Comparison of ENCODE assay signal across 9 cellular contexts in genomic region chr7:100583132-100584045, GRCh38. TPM values are rescaled to one million over a fixed set of nuclear protein-coding genes. Genes with fewer than 3 reads are reported as not detected.
DNase-seq lines count a peak whose midpoint lies in the region; ATAC-seq and TF ChIP-seq lines count a peak whose summit lies in the region.
"Had no signal": no experiment of that assay in that cellular context is flagged by ENCODE, and none has a peak within 500 bp of the region (broad histone marks: within the 10 kb centered on the region; RNA-seq: fewer than 3 reads in every experiment).

No MANE protein-coding gene starts in this region.

- 0 out of 2 replicates have a peak, but pooled peaks cover 2% of the 10 kb centered on the region for H4K20me1 ChIP-seq in OCI-LY3 (ENCODE audit: insufficient read depth, low read length)

- H3K4me2 ChIP-seq in OCI-LY3 (ENCODE audit: low read length), result peak overlapping the region; percentile 96

- H3K4me1 ChIP-seq in OCI-LY3 (ENCODE audit: low read length), result peaks cover 24% of the 10 kb centered on the region

- ATAC-seq in GM18867 (IDR thresholded peaks at IDR 0.05; ENCODE audit: unreplicated experiment) (no peak), HG02623 (IDR thresholded peaks at IDR 0.05; ENCODE audit: unreplicated experiment) (no peak)

- H3K27me3 ChIP-seq in OCI-LY3 (ENCODE audit: low read depth, low read length), result no peaks in the 10 kb centered on the region

- H3K79me2 ChIP-seq in OCI-LY3 (ENCODE audit: low read length), result peaks cover 8% of the 10 kb centered on the region

- peaks cover 17% of the 10 kb centered on the region for H3K36me3 ChIP-seq in OCI-LY3 (replicated peaks; ENCODE audit: low read depth, low read length)

- DNase-seq in ELF-1 (ENCODE audit: low read depth, low spot score), result peak; percentile 79
- DNase-seq in activated effector memory CD4-positive, alpha-beta T cell treated with anti-CD3 and anti-CD28 coated beads, Interleukin-2, amount 50 U/mL, for 16 hours, result peak; percentile 86
- DNase-seq in cardiac septum (ENCODE audit: low spot score), result peak; percentile 90
- no peak for DNase-seq in skeletal muscle cell (ENCODE audit: low read depth)
- DNase-seq in ACHN, result no peak

- H3K4me3 ChIP-seq in OCI-LY3 (ENCODE audit: low read length) (peak overlapping the region; percentile 86), skeletal muscle cell (ENCODE audit: low read depth, low read length) (peak overlapping the region; percentile 96)

- H3K27ac ChIP-seq in OCI-LY3 (ENCODE audit: low read length), result peak overlapping the region; percentile 59

- no peaks in the 10 kb centered on the region for H3K9me3 ChIP-seq in OCI-LY3 (ENCODE audit: insufficient read depth, low read length)

- in situ Hi-C loops in ACHN (cut with HindIII; ENCODE audit: low pct_ligation_motif_present, low pct_unique_long_range_greater_than_20kb, low sequenced_read_pairs), result no loop called here

- peak overlapping the region; percentile 94 for H3K9ac ChIP-seq in OCI-LY3 (ENCODE audit: low read length)

- no peak overlapping the region; the same call in 1 of the 2 replicates for H2AFZ ChIP-seq in OCI-LY3 (ENCODE audit: low read depth, low read length)

- intact Hi-C loops in cardiac septum (cut with DNase I), result no loop called here

- no peak for TF ChIP-seq CTCF in OCI-LY3 (IDR thresholded peaks at IDR 0.05; ENCODE audit: low read depth, low read length)

RNA-seq across cellular contexts. Expression of gene LRCH4, which starts 2.5 kb away (rescaled TPM):
- 25.8 TPM for total RNA-seq in cardiac septum

RNA-seq across cellular contexts. Expression of gene FBXO24, which starts 2.7 kb away (rescaled TPM):
- total RNA-seq in cardiac septum, result 0.40 TPM

RNA-seq across cellular contexts. Expression of gene SAP25, which starts 9.7 kb away (rescaled TPM):
- not detected for total RNA-seq in cardiac septum
- total RNA-seq: urinary bladder had no signal

RNA-seq across cellular contexts. Expression of gene PCOLCE, which starts 18.8 kb away (rescaled TPM):
- total RNA-seq in cardiac septum, result 39.5 TPM

RNA-seq across cellular contexts. Expression of gene MOSPD3, which starts 29.0 kb away (rescaled TPM):
- 9.2 TPM for total RNA-seq in cardiac septum

Comparison
In these comparisons a context has a peak if more than half of its experiments do, and no peak if none do; other contexts are left out.
1. DNase-seq: peak in ELF-1 (single experiment), activated effector memory CD4-positive, alpha-beta T cell treated with anti-CD3 and anti-CD28 coated beads, Interleukin-2, amount 50 U/mL, for 16 hours (single experiment) and cardiac septum (single experiment); none in skeletal muscle cell (single experiment) and ACHN (single experiment).